1 cellular context compared by ENCODE assay signal in the genomic region with DNA sequence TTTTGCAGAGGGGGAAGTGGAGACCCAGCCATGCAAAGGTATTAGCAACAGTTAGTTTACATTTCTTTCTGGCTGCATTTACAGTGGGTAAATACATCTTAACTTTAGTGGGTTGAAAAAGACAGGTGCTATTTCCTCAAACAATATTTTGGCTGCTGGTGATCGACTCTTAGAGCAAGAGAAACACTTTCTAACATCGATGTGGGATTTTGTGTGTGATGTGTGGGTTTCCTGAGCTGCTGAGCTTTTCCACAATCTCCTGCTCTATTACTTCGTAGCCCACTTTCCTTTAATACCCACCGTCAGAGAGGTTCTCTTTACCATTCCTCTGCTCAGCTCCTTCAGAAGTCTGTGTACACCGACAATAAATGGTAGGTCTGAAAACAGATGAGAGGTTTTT.
TF ChIP-seq lines count a peak whose summit lies in the region.

No MANE protein-coding gene starts in this region.

TF ChIP-seq in HEK293T, 16 proteins besides CTCF, POLR2A, EP300 and RAD21:
- TF ChIP-seq SUZ12 (IDR thresholded peaks at IDR 0.05): no peak
- TF ChIP-seq LEF1 (IDR thresholded peaks at IDR 0.05; ENCODE audit: borderline replicate concordance): no peak
- TF ChIP-seq ARNT (IDR thresholded peaks at IDR 0.05): no peak
- TF ChIP-seq SP1 (IDR thresholded peaks at IDR 0.05): no peak
- no peak for TF ChIP-seq FOXA1 (IDR thresholded peaks at IDR 0.05)
- TF ChIP-seq HDGF (IDR thresholded peaks at IDR 0.05; ENCODE audit: borderline replicate concordance): no peak
